Comparison of ENCODE assay signal across 8 cellular contexts in the genomic region with DNA sequence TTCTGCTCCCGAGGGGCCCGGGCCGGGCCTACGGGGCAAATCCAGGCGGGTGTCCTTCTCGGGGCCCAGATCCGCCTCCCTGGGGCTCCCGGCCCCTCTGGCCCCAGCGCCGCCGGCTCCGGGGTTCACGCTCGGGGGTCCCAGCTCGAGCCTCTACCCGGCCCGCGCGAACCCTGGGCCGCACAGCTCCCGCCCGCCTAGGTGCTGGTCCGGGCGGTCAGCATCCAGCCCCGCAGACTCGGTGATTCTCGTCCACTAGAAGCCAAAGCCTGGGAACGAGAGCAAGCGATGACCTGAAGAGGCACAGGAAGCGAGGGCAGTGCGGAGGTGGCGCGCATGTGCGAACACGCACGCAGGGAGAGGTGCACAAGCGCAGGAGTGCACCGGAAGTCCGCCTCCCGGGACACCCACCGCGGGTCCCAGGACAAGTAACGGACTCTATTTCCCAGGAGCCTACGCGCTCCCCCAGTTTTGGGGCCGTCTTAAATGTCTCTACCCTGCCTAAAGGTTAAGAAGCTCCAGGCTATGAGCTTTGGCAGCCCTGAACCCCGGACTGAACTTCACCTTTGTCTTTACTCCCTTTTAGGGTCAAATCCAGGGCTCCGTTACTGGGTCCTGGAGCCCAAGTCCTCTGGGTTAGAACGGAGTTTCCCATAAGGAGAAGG. TPM values are rescaled to one million over a fixed set of nuclear protein-coding genes. Genes with fewer than 3 reads are reported as not detected.
DNase-seq lines count a peak whose midpoint lies in the region; ATAC-seq and TF ChIP-seq lines count a peak whose summit lies in the region.
"Not testable (repeated sequence)": the region's sequence is repeated elsewhere in the genome, so short reads cannot be mapped to it uniquely, and the experiment has no call there.

POM121C (minus strand) TSS at position 321 of the 665 bp plus-strand sequence. CDS start 44,803 bp downstream, outside the sequence.

- not testable (repeated sequence) for TF ChIP-seq EP300 in transverse colon (IDR thresholded peaks at IDR 0.05; ENCODE audit: low read depth)

- H3K9me3 ChIP-seq in cardiac muscle cell (ENCODE audit: low read depth); transverse colon: not testable (repeated sequence)

- H3K4me1 ChIP-seq in cardiac muscle cell (ENCODE audit: low read depth); transverse colon: not testable (repeated sequence)

- intact Hi-C loops in transverse colon (cut with DNase I; ENCODE audit: low total_unique reads): not testable (repeated sequence)

- in situ Hi-C loops in transverse colon (cut with MboI; ENCODE audit: low pct_ligation_motif_present in 1 of 4, low pct_unique_long_range_greater_than_20kb in 1 of 4, low sequenced_read_pairs in 3 of 4): not testable (repeated sequence)

- not testable (repeated sequence) for H3K27me3 ChIP-seq in cardiac muscle cell, transverse colon

- TF ChIP-seq POLR2A in transverse colon (IDR thresholded peaks at IDR 0.05): peak; percentile 69

- H3K4me3 ChIP-seq in GM12875 (ENCODE audit: low read depth, low read length) (peak within 1 kb of the TSS; percentile 82), cardiac muscle cell (peak within 1 kb of the TSS; percentile 69), transverse colon (peak within 1 kb of the TSS; percentile 90 to 100 (median 98))

- H3K27ac ChIP-seq in cardiac muscle cell (peak within 1 kb of the TSS; percentile 96), transverse colon (peak within 1 kb of the TSS; percentile 91 to 97 (median 94))

- peak; percentile 99 for ATAC-seq in HG02763 (IDR thresholded peaks at IDR 0.05; ENCODE audit: unreplicated experiment)

- WGBS in transverse colon (ENCODE audit: low coverage in 1 of 2), 2 donors: 0% methylated on average over 3 to 38 of the region's 49 CpGs

- DNase-seq in NCI-H1417 (lab: John Stamatoyannopoulos, UW) (peak; percentile 78 to 90 (median 89)), SW 1271 (lab: John Stamatoyannopoulos, UW) (peak; percentile 68 to 80), cardiac muscle cell (ENCODE audit: low read depth in 1 of 2, low spot score in 1 of 2) (peak; percentile 94), pons (ENCODE audit: low spot score) (peak; percentile 66), transverse colon (peak; percentile 94)
- DNase-seq in activated naive CD8-positive, alpha-beta T cell treated with anti-CD3 and anti-CD28 coated beads, Interleukin-2, amount 50 U/mL, for 16 hours (ENCODE audit: low read depth, low spot score): peak; percentile 73

- not testable (repeated sequence) for TF ChIP-seq CTCF in GM12875 (IDR thresholded peaks at IDR 0.05; ENCODE audit: borderline replicate concordance, insufficient read depth, low read depth, low read length); cardiac muscle cell (IDR thresholded peaks at IDR 0.05; ENCODE audit: low read depth, low read length); transverse colon (IDR thresholded peaks at IDR 0.05)

- not testable (repeated sequence) for H3K36me3 ChIP-seq in cardiac muscle cell, transverse colon

RNA-seq across cellular contexts. Expression of gene POM121C, which starts in this region (rescaled TPM):
- 16.2 and 17.2 TPM in 2 replicates for total RNA-seq in cardiac muscle cell
- polyA plus RNA-seq in cardiac muscle cell: 35.1 and 47.7 TPM in 2 replicates
- total RNA-seq in transverse colon: 10 to 100 TPM; 20.5 to 76.4 (median 40.6) TPM

Comparison
In these comparisons a context has a peak if more than half of its experiments do, and no peak if none do; other contexts are left out.
1. Peak in every context shown above with its lines: DNase-seq, ATAC-seq, H3K4me3 ChIP-seq and H3K27ac ChIP-seq.